ENCODE assay signal across 8 cellular contexts in genomic region chr1:26336477-26337205, GRCh38. TPM values are rescaled to one million over a fixed set of nuclear protein-coding genes. Genes with fewer than 3 reads are reported as not detected.
DNase-seq lines count a peak whose midpoint lies in the region; ATAC-seq and TF ChIP-seq lines count a peak whose summit lies in the region.

No MANE protein-coding gene starts in this region.

- peaks cover 18% of the 10 kb centered on the region for H3K4me1 ChIP-seq in Karpas-422 (ENCODE audit: low read length)
- H3K4me1 ChIP-seq in iPS DF 6.9 (ENCODE audit: control insufficient read depth, insufficient read depth, low read length): peaks cover 4% of the 10 kb centered on the region

- H3K9me2 ChIP-seq in Karpas-422 (replicated peaks; ENCODE audit: insufficient read depth, low read length): no peaks in the 10 kb centered on the region

- H3K27me3 ChIP-seq in Karpas-422 (ENCODE audit: low read length) (no peaks in the 10 kb centered on the region), iPS DF 6.9 (ENCODE audit: control insufficient read depth, insufficient read depth, low read length) (no peaks in the 10 kb centered on the region)

- H3K4me2 ChIP-seq in Karpas-422 (ENCODE audit: low read depth, low read length, poor library complexity, severe bottlenecking): peak overlapping the region; percentile 97

- H3K4me3 ChIP-seq in Karpas-422 (ENCODE audit: low read length) (peak overlapping the region; percentile 74), iPS DF 6.9 (ENCODE audit: low read length) (peak overlapping the region; percentile 47; the same call in 1 of the 2 replicates)

- H3K9ac ChIP-seq in Karpas-422 (ENCODE audit: low read length): peak overlapping the region; percentile 67

- H3K27ac ChIP-seq in Karpas-422 (ENCODE audit: low read length) (no peak overlapping the region), iPS DF 6.9 (ENCODE audit: low read length) (no peak overlapping the region)

- H3K9me3 ChIP-seq in Karpas-422 (ENCODE audit: low read length): no peaks in the 10 kb centered on the region
- H3K9me3 ChIP-seq in iPS DF 6.9 (ENCODE audit: control insufficient read depth, insufficient read depth, low read length): no peaks in the 10 kb centered on the region

- WGBS in iPS DF 6.9 (ENCODE audit: insufficient coverage, insufficient read length): no CpG with 5 or more reads among the region's 52 CpGs

- peak; percentile 91 for DNase-seq in Karpas-422
- peak; percentile 62 for DNase-seq in activated naive CD8-positive, alpha-beta T cell treated with anti-CD3 and anti-CD28 coated beads, Interleukin-2, amount 50 U/mL, for 16 hours (ENCODE audit: low read depth, low spot score)
- DNase-seq in iPS DF 6.9 (ENCODE audit: low read depth, low spot score): no peak
- DNase-seq in stimulated activated CD4-positive, alpha-beta T cell treated with anti-CD3 and anti-CD28 coated beads, Interleukin-12 subunit alpha, Interleukin-12 subunit beta, amount 100 ng/mL, for 24 hours (ENCODE audit: low read depth in 2 of 2): peak; percentile 62 to 84
- no peak for DNase-seq in NCI-H1694 (lab: John Stamatoyannopoulos, UW)
- no peak for DNase-seq in AML-193 (lab: John Stamatoyannopoulos, UW)

- H3K79me2 ChIP-seq in Karpas-422 (ENCODE audit: low read length): no peaks in the 10 kb centered on the region

- ATAC-seq in GM19324 (IDR thresholded peaks at IDR 0.05; ENCODE audit: low FRiP score, unreplicated experiment) (peak; percentile 61), SK-N-SH treated with all-trans-retinoic acid at 6 μM for 48 hours (peak; percentile 62)

- H3K36me3 ChIP-seq in Karpas-422 (ENCODE audit: insufficient read depth, low read length): no peaks in the 10 kb centered on the region
- no peaks in the 10 kb centered on the region for H3K36me3 ChIP-seq in iPS DF 6.9 (ENCODE audit: control insufficient read depth, insufficient read depth, low read length)

- no peaks in the 10 kb centered on the region for H4K20me1 ChIP-seq in Karpas-422 (ENCODE audit: insufficient read depth, low read depth, low read length)

- H2AFZ ChIP-seq in Karpas-422 (ENCODE audit: low read length): peak overlapping the region; percentile 85

TF ChIP-seq in SK-N-SH treated with all-trans-retinoic acid at 6 μM for 48 hours, 23 proteins besides CTCF, POLR2A, EP300 and RAD21:
- TF ChIP-seq ZFP30 (CRISPR knock-in tag; IDR thresholded peaks at IDR 0.05) (no peak), PPARA (CRISPR knock-in tag; IDR thresholded peaks at IDR 0.05; ENCODE audit: borderline replicate concordance) (no peak), SNAI2 (CRISPR knock-in tag; IDR thresholded peaks at IDR 0.05) (no peak), ISL1 (CRISPR knock-in tag; IDR thresholded peaks at IDR 0.05) (no peak), GLIS3 (CRISPR knock-in tag; IDR thresholded peaks at IDR 0.05) (no peak), CSDC2 (CRISPR knock-in tag; IDR thresholded peaks at IDR 0.05) (no peak), ZFP3 (CRISPR knock-in tag; IDR thresholded peaks at IDR 0.05) (no peak)
TF ChIP-seq in SK-N-SH treated with all-trans-retinoic acid at 6 μM for 48 hours: peak in this region for 0.

RNA-seq across cellular contexts. Expression of gene CRYBG2, which starts 17.3 kb away (rescaled TPM):
- total RNA-seq in Karpas-422 (2014; rRNA removed; shearing (Covaris generic); ENCODE audit: low replicate concordance): 1.3 TPM in 1 of 2 replicates, not detected in the other

RNA-seq across cellular contexts. Expression of gene CD52, which starts 18.9 kb away (rescaled TPM):
- 614 and 735 TPM in 2 replicates for total RNA-seq in Karpas-422 (2014; rRNA removed; shearing (Covaris generic); ENCODE audit: low replicate concordance)

RNA-seq across cellular contexts. Expression of gene UBXN11, which starts 30.2 kb away (rescaled TPM):
- 20.7 and 56.0 TPM in 2 replicates for total RNA-seq in Karpas-422 (2014; rRNA removed; shearing (Covaris generic); ENCODE audit: low replicate concordance)

RNA-seq across cellular contexts. Expression of gene ZNF683, which starts 35.9 kb away (rescaled TPM):
- not detected in 2 replicates for total RNA-seq in Karpas-422 (2014; rRNA removed; shearing (Covaris generic); ENCODE audit: low replicate concordance)

RNA-seq across cellular contexts. Expression of gene SH3BGRL3, which starts 56.8 kb away (rescaled TPM):
- 108 and 143 TPM in 2 replicates for total RNA-seq in Karpas-422 (2014; rRNA removed; shearing (Covaris generic); ENCODE audit: low replicate concordance)

Comparison
In these comparisons a context has a peak if more than half of its experiments do, and no peak if none do; other contexts are left out.
1. DNase-seq: peak in Karpas-422 (single experiment), activated naive CD8-positive, alpha-beta T cell treated with anti-CD3 and anti-CD28 coated beads, Interleukin-2, amount 50 U/mL, for 16 hours (single experiment) and stimulated activated CD4-positive, alpha-beta T cell treated with anti-CD3 and anti-CD28 coated beads, Interleukin-12 subunit alpha, Interleukin-12 subunit beta, amount 100 ng/mL, for 24 hours (2 of 2); none in iPS DF 6.9 (single experiment), NCI-H1694 (single experiment) and AML-193 (0 of 2).